Comparison of ENCODE assay signal across 1 cellular context in the genomic region with DNA sequence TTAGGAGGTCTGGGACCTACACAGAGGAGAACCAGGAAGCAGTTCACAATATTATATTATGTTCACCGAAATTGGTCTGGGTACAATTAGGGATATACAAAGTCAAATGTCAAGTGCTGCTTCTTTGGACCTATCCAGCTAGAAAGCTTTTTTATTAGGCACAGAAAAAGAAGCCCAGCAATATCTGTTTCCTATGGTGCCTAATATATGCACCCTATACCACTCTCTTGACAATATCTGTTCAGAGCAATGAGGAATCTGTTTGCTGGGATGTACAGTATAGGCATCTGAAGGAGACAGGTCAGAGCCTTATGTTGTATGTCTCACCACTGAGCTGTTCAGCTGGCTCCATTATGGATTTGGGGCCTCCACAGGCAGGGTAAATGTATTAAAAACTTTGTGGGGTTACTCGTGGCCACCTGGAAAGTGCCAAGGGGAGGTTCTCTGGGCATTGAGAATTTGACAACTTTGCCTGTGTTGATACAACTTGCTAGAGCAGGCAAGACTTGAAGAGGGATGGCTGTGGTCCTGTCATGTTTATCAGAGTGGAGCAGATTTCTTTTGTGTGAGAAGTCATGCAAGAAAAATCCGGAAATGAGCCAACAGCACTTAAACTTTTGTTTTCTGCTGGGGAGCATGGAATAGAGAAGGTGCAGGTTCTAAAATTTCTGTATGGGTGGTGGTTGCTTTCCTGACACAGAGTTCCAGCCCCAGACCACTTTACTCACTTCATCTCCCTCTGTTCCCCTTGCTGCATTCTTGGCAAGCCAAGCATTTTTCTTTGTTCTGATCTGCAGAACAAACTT.
TF ChIP-seq lines count a peak whose summit lies in the region.

No MANE protein-coding gene starts in this region.

TF ChIP-seq in IMR-90, 13 proteins besides CTCF, POLR2A, EP300 and RAD21:
- TF ChIP-seq SMC3 (IDR thresholded peaks at IDR 0.05; ENCODE audit: low read depth, low read length) (no peak), RCOR1 (IDR thresholded peaks at IDR 0.05; ENCODE audit: insufficient replicate concordance, low read length) (no peak), FOS (IDR thresholded peaks at IDR 0.05; ENCODE audit: low read depth, low read length) (0 out of 2 replicates have a peak, but pooled peaks have one; percentile 13), CEBPB (IDR thresholded peaks at IDR 0.05; ENCODE audit: low read depth, low read length) (no peak), BHLHE40 (IDR thresholded peaks at IDR 0.05; ENCODE audit: low read depth, low read length) (no peak), MAZ (IDR thresholded peaks at IDR 0.05; ENCODE audit: borderline replicate concordance, low read depth, low read length) (no peak), NFE2L2 (IDR thresholded peaks at IDR 0.05; ENCODE audit: low read depth, low read length) (no peak)
- TF ChIP-seq, protein P1, sequence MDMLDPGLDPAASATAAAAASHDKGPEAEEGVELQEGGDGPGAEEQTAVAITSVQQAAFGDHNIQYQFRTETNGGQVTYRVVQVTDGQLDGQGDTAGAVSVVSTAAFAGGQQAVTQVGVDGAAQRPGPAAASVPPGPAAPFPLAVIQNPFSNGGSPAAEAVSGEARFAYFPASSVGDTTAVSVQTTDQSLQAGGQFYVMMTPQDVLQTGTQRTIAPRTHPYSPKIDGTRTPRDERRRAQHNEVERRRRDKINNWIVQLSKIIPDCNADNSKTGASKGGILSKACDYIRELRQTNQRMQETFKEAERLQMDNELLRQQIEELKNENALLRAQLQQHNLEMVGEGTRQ (IDR thresholded peaks at IDR 0.05; ENCODE audit: low read depth, low read length) = no peak
